Comparison of ENCODE assay signal across 14 cellular contexts in genomic region chr13:113774177-113775107, GRCh38. TPM values are rescaled to one million over a fixed set of nuclear protein-coding genes. Genes with fewer than 3 reads are reported as not detected.
A peak's percentile ranks its signal among the peaks of the same experiment; 100 is the strongest.
DNase-seq lines count a peak whose midpoint lies in the region; ATAC-seq and TF ChIP-seq lines count a peak whose summit lies in the region.
"Had no signal": no experiment of that assay in that cellular context is flagged by ENCODE, and none has a peak within 500 bp of the region (broad histone marks: within the 10 kb centered on the region; RNA-seq: fewer than 3 reads in every experiment).

No MANE protein-coding gene starts in this region.

- no peaks in the 10 kb centered on the region for H3K27me3 ChIP-seq in Panc1 (ENCODE audit: control insufficient read depth, insufficient read depth, low read length)
- H3K27me3 ChIP-seq in trophoblast cell (ENCODE audit: insufficient read depth, low read length): no peaks in the 10 kb centered on the region

- H3K18ac ChIP-seq in trophoblast cell (ENCODE audit: low read length): no peak overlapping the region

- H3K9me3 ChIP-seq in Panc1 (ENCODE audit: control insufficient read depth, insufficient read depth, low read depth, low read length): peaks cover 2% of the 10 kb centered on the region; the same call in 1 of the 2 replicates
- H3K9me3 ChIP-seq in trophoblast cell (ENCODE audit: insufficient read depth, low read depth, low read length): peaks cover 3% of the 10 kb centered on the region

- 100% methylated on average over 4 of the region's 9 CpGs for WGBS in trophoblast cell (ENCODE audit: extremely low coverage, insufficient coverage, insufficient read length)

- TF ChIP-seq CTCF in Panc1 (IDR thresholded peaks at IDR 0.05): no peak

- in situ Hi-C loops in Panc1 (cut with HindIII; ENCODE audit: low pct_unique_long_range_greater_than_20kb, low sequenced_read_pairs) (no loop called here), KBM-7 (cut with MboI; ENCODE audit: low pct_unique_long_range_greater_than_20kb, low sequenced_read_pairs) (no loop called here)

- intact Hi-C loops in Panc1 (cut with micrococcal nuclease; ENCODE audit: unreplicated experiment): no loop called here
- intact Hi-C loops in sciatic nerve (cut with DNase I): no loop called here

- H3K27ac ChIP-seq in Panc1 (ENCODE audit: low read length): no peak overlapping the region
- H3K27ac ChIP-seq in trophoblast cell (ENCODE audit: low read depth, low read length): no peak overlapping the region

- CTCF ChIA-PET in Panc1 (lab: Charles Lee): no interaction called here

- DNase-seq in GM03348 (ENCODE audit: low spot score): peak; percentile 72
- peak; percentile 35 for DNase-seq in Panc1 (ENCODE audit: low read depth, low spot score)
- no peak for DNase-seq in trophoblast cell
- no peak for DNase-seq in sciatic nerve (ENCODE audit: low spot score)
- no peak for DNase-seq in KBM-7
- no peak for DNase-seq in NCI-H2227 treated with DMSO at 0.1 percent for 48 hours (lab: John Stamatoyannopoulos, UW)
- DNase-seq: activated B cell treated with CpG ODN at 0.5 μM for 24 hours, COR-L47, KG1, Right ventricle myocardium superior had no signal

- ATAC-seq in Panc1 (peak; percentile 70), esophagus mucosa (peak; percentile 38), sciatic nerve (no peak), GM18858 (IDR thresholded peaks at IDR 0.05; ENCODE audit: unreplicated experiment) (no peak)
- ATAC-seq: stimulated activated memory B cell treated with anti-CD40 and anti-IgM and Interleukin-4, amounts not matched to agents 10 μg/mL and 1 μg/mL and 100 μg/mL, for 72 hours had no signal

- H3K4me1 ChIP-seq in Panc1 (ENCODE audit: control insufficient read depth, insufficient read depth, low read length): peaks cover 3% of the 10 kb centered on the region; the same call in 1 of the 2 replicates
- no peaks in the 10 kb centered on the region for H3K4me1 ChIP-seq in trophoblast cell (ENCODE audit: control insufficient read depth in 1 of 2, insufficient read depth in 2 of 2, low read length in 2 of 2)

- H3K4me2 ChIP-seq in trophoblast cell (ENCODE audit: low read length): no peak overlapping the region

- H2AFZ ChIP-seq in trophoblast cell (ENCODE audit: insufficient read depth, low read length, poor library complexity): no peak overlapping the region

- H4K8ac ChIP-seq in trophoblast cell (ENCODE audit: low read depth, low read length): no peak overlapping the region

- H3K4me3 ChIP-seq in Panc1 (ENCODE audit: low read depth in 2 of 2, low read length in 2 of 2) (no peak overlapping the region), trophoblast cell (ENCODE audit: low read depth, low read length) (peak overlapping the region; percentile 42)

- no peak overlapping the region for H2BK5ac ChIP-seq in trophoblast cell (ENCODE audit: low read depth, low read length, poor library complexity)

- H2BK12ac ChIP-seq in trophoblast cell (ENCODE audit: low read length): no peak overlapping the region

- H3K23ac ChIP-seq in trophoblast cell (ENCODE audit: low read length): peak overlapping the region; percentile 74

- POLR2A ChIA-PET in Panc1 (lab: Charles Lee): interaction anchor here (0.7 kb wide), 1 partner anchor 472 kb away, joined by 3 read pairs; no protein-coding TSS in a partner anchor

- no peaks in the 10 kb centered on the region for H3K79me2 ChIP-seq in trophoblast cell (ENCODE audit: control insufficient read depth, insufficient read depth, low read length, poor library complexity)

- no peak overlapping the region for H4K91ac ChIP-seq in trophoblast cell (ENCODE audit: low read depth, low read length)

- H3K9ac ChIP-seq in trophoblast cell (ENCODE audit: low read length): no peak overlapping the region

- H3K36me3 ChIP-seq in Panc1 (ENCODE audit: control insufficient read depth, insufficient read depth, low read length) (no peaks in the 10 kb centered on the region), trophoblast cell (ENCODE audit: control insufficient read depth in 1 of 2, insufficient read depth in 2 of 2, low read length in 2 of 2) (no peaks in the 10 kb centered on the region)

- BruUV-seq in Panc1 (replicated peaks; lab: Mats Ljungman, UMichigan): no TSS peak

- H3K14ac ChIP-seq in trophoblast cell (ENCODE audit: low read length): no peak overlapping the region

- H3K79me1 ChIP-seq in trophoblast cell (ENCODE audit: low read length): no peaks in the 10 kb centered on the region

- no peak overlapping the region for H2BK120ac ChIP-seq in trophoblast cell (ENCODE audit: insufficient read depth, low read length, poor library complexity)

- H3K4ac ChIP-seq in trophoblast cell (ENCODE audit: low read depth, low read length): no peak overlapping the region

- no peak overlapping the region for H2AK5ac ChIP-seq in trophoblast cell (ENCODE audit: low read length)

- H4K12ac ChIP-seq in trophoblast cell (ENCODE audit: low read depth, low read length): no peak overlapping the region

RNA-seq across cellular contexts. Expression of gene TMEM255B, which starts 15.4 kb away (rescaled TPM):
- total RNA-seq in Panc1 (2021; ENCODE audit: unreplicated experiment) (26.3 TPM), esophagus mucosa (1.8 TPM), sciatic nerve (34.8 TPM)
- polyA plus RNA-seq in Panc1 (2012; ENCODE audit: insufficient read length): 23.6 TPM
- 0.75 and 0.83 TPM in 2 replicates for polyA plus RNA-seq in trophoblast cell (2013)
- total RNA-seq: frontal cortex had no signal

Comparison
In these comparisons a context has a peak if more than half of its experiments do, and no peak if none do; other contexts are left out.
1. DNase-seq: peak in GM03348 (single experiment) and Panc1 (single experiment); none in trophoblast cell (0 of 2), sciatic nerve (single experiment), KBM-7 (single experiment) and NCI-H2227 treated with DMSO at 0.1 percent for 48 hours (single experiment).
2. ATAC-seq: peak in Panc1 (single experiment) and esophagus mucosa (single experiment); none in sciatic nerve (single experiment) and GM18858 (single experiment).